14 cellular contexts compared by ENCODE assay signal in genomic region chr3:57856675-57857074, GRCh38.
DNase-seq lines count a peak whose midpoint lies in the region; ATAC-seq and TF ChIP-seq lines count a peak whose summit lies in the region.
"Had no signal": no experiment of that assay in that cellular context is flagged by ENCODE, and none has a peak within 500 bp of the region (broad histone marks: within the 10 kb centered on the region; RNA-seq: fewer than 3 reads in every experiment).

No MANE protein-coding gene starts in this region.

- 0 out of 2 replicates have a peak, but pooled peaks cover 3% of the 10 kb centered on the region for H3K36me3 ChIP-seq in GM23248 (ENCODE audit: low read depth)

- no peaks in the 10 kb centered on the region for H3K27me3 ChIP-seq in GM23248 (replicated peaks; ENCODE audit: insufficient read depth)
- H3K27me3 ChIP-seq: spleen had no signal

- no peaks in the 10 kb centered on the region for H3K9me2 ChIP-seq in GM23248 (ENCODE audit: insufficient read depth)

- H3K9me3 ChIP-seq in GM23248 (ENCODE audit: low read depth), result no peaks in the 10 kb centered on the region
- H3K9me3 ChIP-seq: spleen had no signal

- H3K4me3 ChIP-seq in AG09309 (ENCODE audit: control insufficient read depth, low read depth, low read length) (no peak overlapping the region), GM23248 (no peak overlapping the region), fibroblast of pulmonary artery (replicated peaks; ENCODE audit: low read depth, low read length) (no peak overlapping the region)
- H3K4me3 ChIP-seq: spleen had no signal

- no peak overlapping the region for H3K9ac ChIP-seq in GM23248

- H3K27ac ChIP-seq in GM23248, result no peak overlapping the region
- H3K27ac ChIP-seq: spleen had no signal

- H3K4me1 ChIP-seq in GM23248 (ENCODE audit: insufficient read depth), result peaks cover 14% of the 10 kb centered on the region; the same call in 1 of the 2 replicates
- H3K4me1 ChIP-seq: spleen had no signal

- H2AFZ ChIP-seq in GM23248, result no peak overlapping the region

- DNase-seq in AG09309 (ENCODE audit: low read depth) (no peak), GM23248 (peak; percentile 57), SK-MEL-5 (ENCODE audit: low read depth, low spot score) (peak; percentile 43), fibroblast of pulmonary artery (ENCODE audit: low read depth) (peak; percentile 31), foreskin melanocyte (no peak), NCI-H2227 treated with DMSO at 0.1 percent for 48 hours (lab: John Stamatoyannopoulos, UW) (no peak), NCI-H446 (lab: John Stamatoyannopoulos, UW) (no peak)
- DNase-seq: activated CD8-positive, alpha-beta memory T cell treated with anti-CD3 and anti-CD28 coated beads for 24 hours; activated naive CD8-positive, alpha-beta T cell treated with anti-CD3 and anti-CD28 coated beads, Interleukin-2, amount 10 ng/mL, durations not matched to agents 7 days and 5 days; effector memory CD8-positive, alpha-beta T cell; natural killer cell; NCI-H510A; spleen had no signal

- peak; percentile 8 for TF ChIP-seq CTCF in AG09309 (IDR thresholded peaks at IDR 0.05; ENCODE audit: control insufficient read depth, insufficient read depth, low read depth, low read length, missing control alignments)
- TF ChIP-seq CTCF in fibroblast of pulmonary artery (IDR thresholded peaks at IDR 0.05; ENCODE audit: low read length, missing control alignments), result peak; percentile 35

- WGBS in GM23248 (ENCODE audit: low coverage in 1 of 2, low lambda C conversion rate in 2 of 2, missing lambda C conversion rate in 2 of 2), 2 experiments, result 49 to 58% methylated on average over 2 of the region's 2 CpGs

- in situ Hi-C loops in GM23248 (cut with MboI), result no loop called here
- in situ Hi-C loops in SK-MEL-5 (cut with HindIII; ENCODE audit: low pct_unique_long_range_greater_than_20kb, low sequenced_read_pairs), result no loop called here

- H3K4me2 ChIP-seq in GM23248 (ENCODE audit: unreplicated experiment), result no peak overlapping the region

- no peak for ATAC-seq in GM21381 (IDR thresholded peaks at IDR 0.05; ENCODE audit: unreplicated experiment)
- ATAC-seq: effector memory CD8-positive, alpha-beta T cell had no signal

- H3K79me2 ChIP-seq in GM23248 (ENCODE audit: insufficient read depth), result no peaks in the 10 kb centered on the region

- H4K20me1 ChIP-seq in GM23248 (ENCODE audit: insufficient read depth), result no peaks in the 10 kb centered on the region

- no peaks in the 10 kb centered on the region for H3F3A ChIP-seq in GM23248 (ENCODE audit: insufficient read depth)

Comparison
In these comparisons a context has a peak if more than half of its experiments do, and no peak if none do; other contexts are left out.
1. DNase-seq: peak in GM23248 (single experiment), SK-MEL-5 (single experiment) and fibroblast of pulmonary artery (single experiment); none in AG09309 (single experiment), foreskin melanocyte (single experiment), NCI-H2227 treated with DMSO at 0.1 percent for 48 hours (single experiment) and NCI-H446 (0 of 2).